In genomic region chr6:31400467-31401289, GRCh38 we compare ENCODE assay signal across 1 cellular context.
A peak's percentile ranks its signal among the peaks of the same experiment; 100 is the strongest.
TF ChIP-seq lines count a peak whose summit lies in the region.

No MANE protein-coding gene starts in this region.

TF ChIP-seq in HepG2, 621 proteins besides CTCF, POLR2A, EP300 and RAD21 (continued from another document and continues in another):
- no peak for TF ChIP-seq RERE (CRISPR knock-in tag; IDR thresholded peaks at IDR 0.05; ENCODE audit: low read depth)
- TF ChIP-seq ZNF619 (CRISPR knock-in tag; IDR thresholded peaks at IDR 0.05): no peak
- peak; percentile 57; the same call in 1 of the 2 replicates for TF ChIP-seq ZFP90 (CRISPR knock-in tag; IDR thresholded peaks at IDR 0.05; ENCODE audit: borderline replicate concordance)
- 0 out of 2 replicates have a peak, but pooled peaks have one; percentile 16 for TF ChIP-seq PATZ1 (CRISPR knock-in tag; IDR thresholded peaks at IDR 0.05)
- no peak for TF ChIP-seq NCOA2 (CRISPR knock-in tag; IDR thresholded peaks at IDR 0.05)
- TF ChIP-seq FUBP1 (CRISPR knock-in tag; IDR thresholded peaks at IDR 0.05; ENCODE audit: borderline replicate concordance): no peak
- 0 out of 2 replicates have a peak, but pooled peaks have one; percentile 35 for TF ChIP-seq ETS1 (CRISPR knock-in tag; IDR thresholded peaks at IDR 0.05)
- TF ChIP-seq ZNF143 (CRISPR knock-in tag; IDR thresholded peaks at IDR 0.05): no peak
- no peak for TF ChIP-seq GLMP (CRISPR knock-in tag; IDR thresholded peaks at IDR 0.05; ENCODE audit: borderline replicate concordance)
- TF ChIP-seq MXD1 (CRISPR knock-in tag; IDR thresholded peaks at IDR 0.05): 0 out of 2 replicates have a peak, but pooled peaks have one; percentile 25
- TF ChIP-seq RBM39 (IDR thresholded peaks at IDR 0.05; ENCODE audit: low read depth, low read length, poor library complexity, severe bottlenecking): no peak
- peak; percentile 4; the same call in 1 of the 2 replicates for TF ChIP-seq E2F1 (CRISPR knock-in tag; IDR thresholded peaks at IDR 0.05)
- no peak for TF ChIP-seq REST (IDR thresholded peaks at IDR 0.05; ENCODE audit: borderline replicate concordance in 1 of 2, low read depth in 1 of 2, low read length in 2 of 2)
- TF ChIP-seq MEIS2 (CRISPR knock-in tag; IDR thresholded peaks at IDR 0.05): no peak
- TF ChIP-seq PREB (CRISPR knock-in tag; IDR thresholded peaks at IDR 0.05): 0 out of 2 replicates have a peak, but pooled peaks have one; percentile 43
- TF ChIP-seq SMARCE1 (IDR thresholded peaks at IDR 0.05; ENCODE audit: borderline replicate concordance): no peak
- TF ChIP-seq UBTF (CRISPR knock-in tag; IDR thresholded peaks at IDR 0.05): no peak
- TF ChIP-seq NFATC3 (CRISPR knock-in tag; IDR thresholded peaks at IDR 0.05): 0 out of 2 replicates have a peak, but pooled peaks have one; percentile 28
- TF ChIP-seq ZNF138 (CRISPR knock-in tag; IDR thresholded peaks at IDR 0.05; ENCODE audit: low read depth): no peak
- peak; percentile 78; the same call in 1 of the 2 replicates for TF ChIP-seq ZNF710 (CRISPR knock-in tag; IDR thresholded peaks at IDR 0.05; ENCODE audit: borderline replicate concordance)
- peak; percentile 15; the same call in 1 of the 2 replicates for TF ChIP-seq ZNF441 (CRISPR knock-in tag; IDR thresholded peaks at IDR 0.05; ENCODE audit: borderline replicate concordance)
- no peak for TF ChIP-seq ZNF549 (CRISPR knock-in tag; IDR thresholded peaks at IDR 0.05)
- TF ChIP-seq SNRNP70 (IDR thresholded peaks at IDR 0.05; ENCODE audit: low read depth, low read length): no peak
- TF ChIP-seq GABPA (IDR thresholded peaks at IDR 0.05; ENCODE audit: low read depth, low read length): no peak
- TF ChIP-seq GABPA (CRISPR knock-in tag; IDR thresholded peaks at IDR 0.05; ENCODE audit: low read depth): no peak
- 0 out of 2 replicates have a peak, but pooled peaks have one; percentile 10 for TF ChIP-seq TAF1 (CRISPR knock-in tag; IDR thresholded peaks at IDR 0.05)
- no peak for TF ChIP-seq PHF5A (CRISPR knock-in tag; IDR thresholded peaks at IDR 0.05; ENCODE audit: low read depth, unreplicated experiment)
- no peak for TF ChIP-seq GLI4 (CRISPR knock-in tag; IDR thresholded peaks at IDR 0.05; ENCODE audit: borderline replicate concordance)
- TF ChIP-seq ZNF296 (CRISPR knock-in tag; conservative IDR thresholded peaks at IDR 0.05): no peak
- no peak for TF ChIP-seq RNF2 (conservative IDR thresholded peaks at IDR 0.05; ENCODE audit: low read depth)
